Comparison of ENCODE assay signal across 8 cellular contexts in genomic region chr12:53180931-53181645, GRCh38. TPM values are rescaled to one million over a fixed set of nuclear protein-coding genes. Genes with fewer than 3 reads are reported as not detected.
DNase-seq lines count a peak whose midpoint lies in the region; ATAC-seq and TF ChIP-seq lines count a peak whose summit lies in the region.

No MANE protein-coding gene starts in this region.

- H3K9me3 ChIP-seq in HCT116 (ENCODE audit: control insufficient read depth in 1 of 2, insufficient read depth in 1 of 2, low read depth in 1 of 2, low read length in 2 of 2) (no peaks in the 10 kb centered on the region), MM.1S (replicated peaks; ENCODE audit: insufficient read depth, low read length) (no peaks in the 10 kb centered on the region), sigmoid colon (no peaks in the 10 kb centered on the region)

- H3K9me2 ChIP-seq in HCT116 (ENCODE audit: insufficient read depth) (no peaks in the 10 kb centered on the region), MM.1S (replicated peaks; ENCODE audit: insufficient read depth, low read length) (no peaks in the 10 kb centered on the region)

- H3K27me3 ChIP-seq in HCT116 (ENCODE audit: insufficient read depth, low read length) (no peaks in the 10 kb centered on the region), MM.1S (replicated peaks; ENCODE audit: insufficient read depth, low read length) (no peaks in the 10 kb centered on the region), sigmoid colon (no peaks in the 10 kb centered on the region)

- H3F3A ChIP-seq in MM.1S (ENCODE audit: insufficient read depth, low read length) = peaks cover 37% of the 10 kb centered on the region

- H3K9ac ChIP-seq in HCT116 (ENCODE audit: low read length) (peak overlapping the region; percentile 95), MM.1S (ENCODE audit: low read length) (peak overlapping the region; percentile 61)

- CTCF ChIA-PET in HCT116 (lab: Charles Lee) = interaction anchor here (0.6 to 2.9 kb wide), 11 partner anchors 10 to 141 kb away, joined by 3 to 13 read pairs (median 5); partner anchors contain the start of genes AAAS and MYG1

- H2AFZ ChIP-seq in HCT116 (ENCODE audit: low read depth, low read length, poor library complexity, severe bottlenecking) (no peak overlapping the region), MM.1S (ENCODE audit: low read length) (peak overlapping the region; percentile 89; the same call in 1 of the 2 replicates)

- DNase-seq in GM12864 (ENCODE audit: low read depth) (no peak), HCT116 (ENCODE audit: low read depth, low spot score) (peak; percentile 44), MM.1S (peak; percentile 80), SW480 (ENCODE audit: low spot score) (peak; percentile 74), astrocyte of the hippocampus (ENCODE audit: low read depth, low spot score) (peak; percentile 92), hypothalamus (lab: John Stamatoyannopoulos, UW) (peak in 32 of 51 donors; percentile 48 to 95 (median 82)), sigmoid colon (peak; percentile 86), retina (no peak)

- TF ChIP-seq RAD21 in HCT116 (IDR thresholded peaks at IDR 0.05; ENCODE audit: low read depth) = no peak

- WGBS in sigmoid colon, 2 donors = 1 to 2% methylated on average over 57 of the region's 57 CpGs

- H4K20me1 ChIP-seq in HCT116 (ENCODE audit: insufficient read depth) (no peaks in the 10 kb centered on the region), MM.1S (ENCODE audit: insufficient read depth, low read length) (no peaks in the 10 kb centered on the region; the same call in 1 of the 2 replicates)

- TF ChIP-seq CTCF in GM12864 (IDR thresholded peaks at IDR 0.05; ENCODE audit: low read depth, low read length, missing control alignments) = no peak
- TF ChIP-seq CTCF in HCT116 (IDR thresholded peaks at IDR 0.05 in 2 of 3, conservative IDR thresholded peaks at IDR 0.05 in 1 of 3; ENCODE audit: borderline replicate concordance in 1 of 3, insufficient read depth in 1 of 3, low read depth in 2 of 3, low read length in 2 of 3) = no peak
- no peak for TF ChIP-seq CTCF in MM.1S (IDR thresholded peaks at IDR 0.05; ENCODE audit: low read length)
- TF ChIP-seq CTCF in sigmoid colon (IDR thresholded peaks at IDR 0.05) = no peak

- BruUV-seq in HCT116 (replicated peaks; lab: Mats Ljungman, UMichigan) = no TSS peak

- H3K4me1 ChIP-seq in HCT116 (ENCODE audit: control insufficient read depth in 1 of 2, insufficient read depth in 2 of 2, low read length in 2 of 2) (peaks cover 15 to 27% of the 10 kb centered on the region in 2 experiments), MM.1S (ENCODE audit: low read length) (peaks cover 34% of the 10 kb centered on the region), sigmoid colon (peaks cover 0 to 54% (median 47%) of the 10 kb centered on the region in 4 donors)

- intact Hi-C loops in HCT116 (cut with micrococcal nuclease) (no loop called here), sigmoid colon (cut with DNase I) (no loop called here)

- peaks cover 29 to 36% of the 10 kb centered on the region in 2 experiments; a peak in 3 of 4 replicates for H3K36me3 ChIP-seq in HCT116 (ENCODE audit: control insufficient read depth in 1 of 2, insufficient read depth in 2 of 2, low read length in 2 of 2)
- H3K36me3 ChIP-seq in MM.1S (replicated peaks; ENCODE audit: insufficient read depth, low read length) = peaks cover 14% of the 10 kb centered on the region; the same call in 1 of the 2 replicates
- H3K36me3 ChIP-seq in sigmoid colon = peaks cover 16 to 44% (median 21%) of the 10 kb centered on the region in 4 donors

- peak overlapping the region; percentile 85 for H3K27ac ChIP-seq in HCT116 (ENCODE audit: low read depth, low read length)
- peak overlapping the region; percentile 73; the same call in 1 of the 2 replicates for H3K27ac ChIP-seq in MM.1S (ENCODE audit: low read length)
- H3K27ac ChIP-seq in sigmoid colon = peak overlapping the region; percentile 90 to 96 (median 94)

- POLR2A ChIA-PET in HCT116 (lab: Charles Lee) = interaction anchor here (0.7 to 2.0 kb wide), 12 partner anchors 9 to 966 kb away, joined by 3 to 8 read pairs (median 4); partner anchors contain the start of genes AAAS, EIF4B, PFDN5 and SPRYD3

- RAD21 ChIA-PET in HCT116 (lab: Charles Lee; ENCODE audit: low non-redundant PET in 1 of 2, low total read pairs in 2 of 2, uncharacterized antibody in 2 of 2, unreplicated experiment in 2 of 2) = interaction anchor here in 1 of 2 experiments (0.9 to 1.2 kb wide), 2 partner anchors 22 to 140 kb away, joined by 3 to 7 read pairs; partner anchors contain the start of gene AAAS

- H3K79me2 ChIP-seq in HCT116 (ENCODE audit: insufficient read depth, low read length) = peaks cover 34% of the 10 kb centered on the region
- peaks cover 45% of the 10 kb centered on the region for H3K79me2 ChIP-seq in MM.1S (ENCODE audit: low read length)

- TF ChIP-seq POLR2A in HCT116 (IDR thresholded peaks at IDR 0.05; ENCODE audit: borderline replicate concordance, extremely low read depth, insufficient read depth, insufficient read length) = no peak
- no peak for TF ChIP-seq POLR2A in sigmoid colon (IDR thresholded peaks at IDR 0.05)

- TF ChIP-seq EP300 in sigmoid colon (IDR thresholded peaks at IDR 0.05) = no peak

- H3K4me3 ChIP-seq in GM12864 (ENCODE audit: low read depth, low read length) = peak overlapping the region; percentile 96
- H3K4me3 ChIP-seq in HCT116 (replicated peaks in 1 of 2; ENCODE audit: low read depth in 1 of 2, low read length in 2 of 2) = peak overlapping the region; percentile 78 to 86
- H3K4me3 ChIP-seq in MM.1S (ENCODE audit: low read length) = peak overlapping the region; percentile 68
- peak overlapping the region; percentile 52 to 82 (median 78) for H3K4me3 ChIP-seq in sigmoid colon

- H3K4me2 ChIP-seq in HCT116 (ENCODE audit: low read length) (peak overlapping the region; percentile 92), MM.1S (ENCODE audit: low read depth, low read length) (peak overlapping the region; percentile 97)

- peak; percentile 77 for ATAC-seq in HCT116

TF ChIP-seq in HCT116, 20 proteins besides CTCF, POLR2A, EP300 and RAD21:
- TF ChIP-seq POLR2AphosphoS5 (IDR thresholded peaks at IDR 0.05; ENCODE audit: low read depth, low read length) = peak; percentile 64; the same call in 1 of the 2 replicates
- TF ChIP-seq, protein P1, sequence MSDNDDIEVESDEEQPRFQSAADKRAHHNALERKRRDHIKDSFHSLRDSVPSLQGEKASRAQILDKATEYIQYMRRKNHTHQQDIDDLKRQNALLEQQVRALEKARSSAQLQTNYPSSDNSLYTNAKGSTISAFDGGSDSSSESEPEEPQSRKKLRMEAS (IDR thresholded peaks at IDR 0.05) = no peak; the same call in 1 of the 2 replicates

RNA-seq across cellular contexts. Expression of gene CSAD, which starts 0.4 kb away (rescaled TPM):
- total RNA-seq in HCT116 (2021; ENCODE audit: unreplicated experiment) = 20.3 TPM
- polyA plus RNA-seq in HCT116 (2012) = 17.4 and 19.4 TPM in 2 replicates
- 10 to 100 TPM; 18.6 to 51.0 (median 26.0) TPM for total RNA-seq in sigmoid colon
- polyA plus RNA-seq in sigmoid colon = 10 to 100 TPM in 1 of 3 donors, 1 to 10 TPM in 2; 1.2 to 25.8 (median 1.8) TPM

RNA-seq across cellular contexts. Expression of gene ZNF740, which starts 0.6 kb away (rescaled TPM):
- total RNA-seq in HCT116 (2021; ENCODE audit: unreplicated experiment) (49.7 TPM), sigmoid colon (10 to 100 TPM; 10.3 to 16.6 (median 15.8) TPM)
- 11.8 and 13.2 TPM in 2 replicates for polyA plus RNA-seq in HCT116 (2012)
- 10 to 100 TPM in 1 of 3 donors, 1 to 10 TPM in 2; 2.3 to 12.0 (median 2.4) TPM for polyA plus RNA-seq in sigmoid colon

RNA-seq across cellular contexts. Expression of gene ITGB7, which starts 26.0 kb away (rescaled TPM):
- 1.9 TPM for total RNA-seq in HCT116 (2021; ENCODE audit: unreplicated experiment)
- polyA plus RNA-seq in HCT116 (2012) = 0.33 and 0.47 TPM in 2 replicates
- total RNA-seq in sigmoid colon = 1 to 10 TPM in 3 of 4 donors, under 1 TPM in 1; 0.95 to 2.9 (median 1.3) TPM
- 10 to 100 TPM in 2 of 3 donors, 1 to 10 TPM in 1; 3.6 to 19.9 (median 13.5) TPM for polyA plus RNA-seq in sigmoid colon

RNA-seq across cellular contexts. Expression of gene RARG, which starts 50.9 kb away (rescaled TPM):
- 68.9 TPM for total RNA-seq in HCT116 (2021; ENCODE audit: unreplicated experiment)
- polyA plus RNA-seq in HCT116 (2012) = 50.8 and 54.4 TPM in 2 replicates
- total RNA-seq in sigmoid colon = 10 to 100 TPM in 3 of 4 donors, 1 to 10 TPM in 1; 9.9 to 17.2 (median 15.4) TPM
- 10 to 100 TPM in 1 of 3 donors, 1 to 10 TPM in 2; 3.2 to 10.3 (median 6.0) TPM for polyA plus RNA-seq in sigmoid colon

Comparison
In these comparisons a context has a peak if more than half of its experiments do, and no peak if none do; other contexts are left out.
1. DNase-seq: peak in HCT116 (single experiment), MM.1S (single experiment), SW480 (single experiment), astrocyte of the hippocampus (single experiment), hypothalamus (32 of 51) and sigmoid colon (single experiment); none in GM12864 (single experiment) and retina (single experiment).
2. Peak in every context shown above with its lines, with median percentiles within 50 percentile points of each other: H3K4me3 ChIP-seq and H3K27ac ChIP-seq.